2 cellular contexts compared by ENCODE assay signal in the genomic region with DNA sequence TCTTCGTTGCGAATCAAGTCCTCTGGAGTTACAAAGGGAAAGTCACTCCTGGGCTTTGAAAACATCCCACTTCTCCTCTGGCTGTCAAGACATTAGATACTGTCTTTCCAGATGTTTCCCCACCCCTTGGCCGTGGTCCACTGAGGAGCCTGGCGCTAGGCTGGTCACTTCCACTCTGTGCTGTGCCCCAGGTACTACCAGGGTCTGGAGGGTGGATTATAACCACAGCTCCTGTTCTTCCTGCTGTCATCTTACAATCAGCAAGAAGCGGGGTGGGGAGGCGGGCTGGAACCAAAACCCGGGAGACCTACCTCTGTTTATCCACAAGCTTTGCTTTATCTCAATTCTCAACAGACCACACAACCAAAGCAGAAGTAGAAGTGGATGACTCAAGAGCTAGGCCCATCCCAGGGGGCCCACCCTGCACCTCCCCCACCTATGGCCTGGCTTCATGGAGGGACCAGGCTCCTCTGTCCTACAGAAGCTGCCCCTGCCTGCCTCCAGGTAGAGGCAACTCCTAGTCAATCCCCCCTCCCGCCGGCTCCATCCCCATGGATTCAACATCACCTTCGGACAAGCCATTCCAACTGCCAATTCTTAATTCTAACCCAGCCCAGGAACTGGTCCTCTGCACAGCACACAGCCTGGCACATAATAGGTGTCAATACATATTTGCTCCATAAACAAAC.
TF ChIP-seq lines count a peak whose summit lies in the region.

No MANE protein-coding gene starts in this region.

TF ChIP-seq in GM23338, 12 proteins besides CTCF, POLR2A, EP300 and RAD21 (continues in another document):
- TF ChIP-seq, protein P1, sequence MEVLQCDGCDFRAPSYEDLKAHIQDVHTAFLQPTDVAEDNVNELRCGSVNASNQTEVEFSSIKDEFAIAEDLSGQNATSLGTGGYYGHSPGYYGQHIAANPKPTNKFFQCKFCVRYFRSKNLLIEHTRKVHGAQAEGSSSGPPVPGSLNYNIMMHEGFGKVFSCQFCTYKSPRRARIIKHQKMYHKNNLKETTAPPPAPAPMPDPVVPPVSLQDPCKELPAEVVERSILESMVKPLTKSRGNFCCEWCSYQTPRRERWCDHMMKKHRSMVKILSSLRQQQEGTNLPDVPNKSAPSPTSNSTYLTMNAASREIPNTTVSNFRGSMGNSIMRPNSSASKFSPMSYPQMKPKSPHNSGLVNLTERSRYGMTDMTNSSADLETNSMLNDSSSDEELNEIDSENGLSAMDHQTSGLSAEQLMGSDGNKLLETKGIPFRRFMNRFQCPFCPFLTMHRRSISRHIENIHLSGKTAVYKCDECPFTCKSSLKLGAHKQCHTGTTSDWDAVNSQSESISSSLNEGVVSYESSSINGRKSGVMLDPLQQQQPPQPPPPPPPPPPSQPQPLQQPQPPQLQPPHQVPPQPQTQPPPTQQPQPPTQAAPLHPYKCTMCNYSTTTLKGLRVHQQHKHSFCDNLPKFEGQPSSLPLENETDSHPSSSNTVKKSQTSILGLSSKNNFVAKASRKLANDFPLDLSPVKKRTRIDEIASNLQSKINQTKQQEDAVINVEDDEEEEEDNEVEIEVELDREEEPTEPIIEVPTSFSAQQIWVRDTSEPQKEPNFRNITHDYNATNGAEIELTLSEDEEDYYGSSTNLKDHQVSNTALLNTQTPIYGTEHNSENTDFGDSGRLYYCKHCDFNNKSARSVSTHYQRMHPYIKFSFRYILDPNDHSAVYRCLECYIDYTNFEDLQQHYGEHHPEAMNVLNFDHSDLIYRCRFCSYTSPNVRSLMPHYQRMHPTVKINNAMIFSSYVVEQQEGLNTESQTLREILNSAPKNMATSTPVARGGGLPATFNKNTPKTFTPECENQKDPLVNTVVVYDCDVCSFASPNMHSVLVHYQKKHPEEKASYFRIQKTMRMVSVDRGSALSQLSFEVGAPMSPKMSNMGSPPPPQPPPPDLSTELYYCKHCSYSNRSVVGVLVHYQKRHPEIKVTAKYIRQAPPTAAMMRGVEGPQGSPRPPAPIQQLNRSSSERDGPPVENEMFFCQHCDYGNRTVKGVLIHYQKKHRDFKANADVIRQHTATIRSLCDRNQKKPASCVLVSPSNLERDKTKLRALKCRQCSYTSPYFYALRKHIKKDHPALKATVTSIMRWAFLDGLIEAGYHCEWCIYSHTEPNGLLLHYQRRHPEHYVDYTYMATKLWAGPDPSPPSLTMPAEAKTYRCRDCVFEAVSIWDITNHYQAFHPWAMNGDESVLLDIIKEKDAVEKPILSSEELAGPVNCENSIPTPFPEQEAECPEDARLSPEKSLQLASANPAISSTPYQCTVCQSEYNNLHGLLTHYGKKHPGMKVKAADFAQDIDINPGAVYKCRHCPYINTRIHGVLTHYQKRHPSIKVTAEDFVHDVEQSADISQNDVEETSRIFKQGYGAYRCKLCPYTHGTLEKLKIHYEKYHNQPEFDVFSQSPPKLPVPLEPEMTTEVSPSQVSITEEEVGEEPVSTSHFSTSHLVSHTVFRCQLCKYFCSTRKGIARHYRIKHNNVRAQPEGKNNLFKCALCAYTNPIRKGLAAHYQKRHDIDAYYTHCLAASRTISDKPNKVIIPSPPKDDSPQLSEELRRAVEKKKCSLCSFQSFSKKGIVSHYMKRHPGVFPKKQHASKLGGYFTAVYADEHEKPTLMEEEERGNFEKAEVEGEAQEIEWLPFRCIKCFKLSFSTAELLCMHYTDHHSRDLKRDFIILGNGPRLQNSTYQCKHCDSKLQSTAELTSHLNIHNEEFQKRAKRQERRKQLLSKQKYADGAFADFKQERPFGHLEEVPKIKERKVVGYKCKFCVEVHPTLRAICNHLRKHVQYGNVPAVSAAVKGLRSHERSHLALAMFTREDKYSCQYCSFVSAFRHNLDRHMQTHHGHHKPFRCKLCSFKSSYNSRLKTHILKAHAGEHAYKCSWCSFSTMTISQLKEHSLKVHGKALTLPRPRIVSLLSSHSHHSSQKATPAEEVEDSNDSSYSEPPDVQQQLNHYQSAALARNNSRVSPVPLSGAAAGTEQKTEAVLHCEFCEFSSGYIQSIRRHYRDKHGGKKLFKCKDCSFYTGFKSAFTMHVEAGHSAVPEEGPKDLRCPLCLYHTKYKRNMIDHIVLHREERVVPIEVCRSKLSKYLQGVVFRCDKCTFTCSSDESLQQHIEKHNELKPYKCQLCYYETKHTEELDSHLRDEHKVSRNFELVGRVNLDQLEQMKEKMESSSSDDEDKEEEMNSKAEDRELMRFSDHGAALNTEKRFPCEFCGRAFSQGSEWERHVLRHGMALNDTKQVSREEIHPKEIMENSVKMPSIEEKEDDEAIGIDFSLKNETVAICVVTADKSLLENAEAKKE (CRISPR knock-in tag; IDR thresholded peaks at IDR 0.05), result no peak
- TF ChIP-seq NANOG (IDR thresholded peaks at IDR 0.05; ENCODE audit: borderline replicate concordance), result no peak
- no peak for TF ChIP-seq CREB1 (CRISPR knock-in tag; IDR thresholded peaks at IDR 0.05; ENCODE audit: low read depth)
- TF ChIP-seq EZH2 (IDR thresholded peaks at IDR 0.05; ENCODE audit: low read depth, unreplicated experiment), result no peak
- TF ChIP-seq, protein P2, sequence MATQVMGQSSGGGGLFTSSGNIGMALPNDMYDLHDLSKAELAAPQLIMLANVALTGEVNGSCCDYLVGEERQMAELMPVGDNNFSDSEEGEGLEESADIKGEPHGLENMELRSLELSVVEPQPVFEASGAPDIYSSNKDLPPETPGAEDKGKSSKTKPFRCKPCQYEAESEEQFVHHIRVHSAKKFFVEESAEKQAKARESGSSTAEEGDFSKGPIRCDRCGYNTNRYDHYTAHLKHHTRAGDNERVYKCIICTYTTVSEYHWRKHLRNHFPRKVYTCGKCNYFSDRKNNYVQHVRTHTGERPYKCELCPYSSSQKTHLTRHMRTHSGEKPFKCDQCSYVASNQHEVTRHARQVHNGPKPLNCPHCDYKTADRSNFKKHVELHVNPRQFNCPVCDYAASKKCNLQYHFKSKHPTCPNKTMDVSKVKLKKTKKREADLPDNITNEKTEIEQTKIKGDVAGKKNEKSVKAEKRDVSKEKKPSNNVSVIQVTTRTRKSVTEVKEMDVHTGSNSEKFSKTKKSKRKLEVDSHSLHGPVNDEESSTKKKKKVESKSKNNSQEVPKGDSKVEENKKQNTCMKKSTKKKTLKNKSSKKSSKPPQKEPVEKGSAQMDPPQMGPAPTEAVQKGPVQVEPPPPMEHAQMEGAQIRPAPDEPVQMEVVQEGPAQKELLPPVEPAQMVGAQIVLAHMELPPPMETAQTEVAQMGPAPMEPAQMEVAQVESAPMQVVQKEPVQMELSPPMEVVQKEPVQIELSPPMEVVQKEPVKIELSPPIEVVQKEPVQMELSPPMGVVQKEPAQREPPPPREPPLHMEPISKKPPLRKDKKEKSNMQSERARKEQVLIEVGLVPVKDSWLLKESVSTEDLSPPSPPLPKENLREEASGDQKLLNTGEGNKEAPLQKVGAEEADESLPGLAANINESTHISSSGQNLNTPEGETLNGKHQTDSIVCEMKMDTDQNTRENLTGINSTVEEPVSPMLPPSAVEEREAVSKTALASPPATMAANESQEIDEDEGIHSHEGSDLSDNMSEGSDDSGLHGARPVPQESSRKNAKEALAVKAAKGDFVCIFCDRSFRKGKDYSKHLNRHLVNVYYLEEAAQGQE (IDR thresholded peaks at IDR 0.05; ENCODE audit: unreplicated experiment), result no peak
- TF ChIP-seq EZH2phosphoT487 (IDR thresholded peaks at IDR 0.05; ENCODE audit: unreplicated experiment), result no peak
- TF ChIP-seq STAT1 (IDR thresholded peaks at IDR 0.05; ENCODE audit: unreplicated experiment), result no peak
- TF ChIP-seq POLR2AphosphoS5 (IDR thresholded peaks at IDR 0.05; ENCODE audit: low read depth), result no peak
- no peak for TF ChIP-seq ZNF114 (CRISPR knock-in tag; IDR thresholded peaks at IDR 0.05)

TF ChIP-seq in liver, 16 proteins besides CTCF, POLR2A, EP300 and RAD21 (continued from another document):
- TF ChIP-seq, protein P2 (IDR thresholded peaks at IDR 0.05), result no peak
- TF ChIP-seq SP1 (IDR thresholded peaks at IDR 0.05) (no peak), NR2F2 (IDR thresholded peaks at IDR 0.05) (no peak)
- TF ChIP-seq, protein P3, sequence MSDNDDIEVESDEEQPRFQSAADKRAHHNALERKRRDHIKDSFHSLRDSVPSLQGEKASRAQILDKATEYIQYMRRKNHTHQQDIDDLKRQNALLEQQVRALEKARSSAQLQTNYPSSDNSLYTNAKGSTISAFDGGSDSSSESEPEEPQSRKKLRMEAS (IDR thresholded peaks at IDR 0.05), result no peak
